Comparison of ENCODE assay signal across 9 cellular contexts in genomic region chr18:63936156-63936931, GRCh38. TPM values are rescaled to one million over a fixed set of nuclear protein-coding genes. Genes with fewer than 3 reads are reported as not detected.
DNase-seq lines count a peak whose midpoint lies in the region; ATAC-seq and TF ChIP-seq lines count a peak whose summit lies in the region.
"Had no signal": no experiment of that assay in that cellular context is flagged by ENCODE, and none has a peak within 500 bp of the region (broad histone marks: within the 10 kb centered on the region; RNA-seq: fewer than 3 reads in every experiment).

No MANE protein-coding gene starts in this region.

- H3K4me1 Mint-ChIP-seq in CD8-positive, alpha-beta T cell (ENCODE audit: low read depth): peaks cover 4% of the 10 kb centered on the region
- peaks cover 5% of the 10 kb centered on the region for H3K4me1 Mint-ChIP-seq in activated CD8-positive, alpha-beta T cell treated with anti-CD3 and anti-CD28 coated beads, Interleukin-2, amount 10 ng/mL, durations not matched to agents 7 days and 5 days (ENCODE audit: low read depth)

- H3K4me3 Mint-ChIP-seq in CD8-positive, alpha-beta T cell: peak overlapping the region; percentile 69
- H3K4me3 Mint-ChIP-seq in activated CD8-positive, alpha-beta T cell treated with anti-CD3 and anti-CD28 coated beads, Interleukin-2, amount 10 ng/mL, durations not matched to agents 7 days and 5 days: peak overlapping the region; percentile 56
- H3K4me3 Mint-ChIP-seq: dendritic cell treated with granulocyte-macrophage colony-stimulating factor and Interleukin-4, amounts not matched to agents 40 ng/mL and 50 ng/mL, for 4 days had no signal

- peak in 6 of 7 experiments; percentile 11 to 51 (median 24) for DNase-seq in CD8-positive, alpha-beta T cell
- DNase-seq in NCI-H748 (lab: John Stamatoyannopoulos, UW; ENCODE audit: unreplicated experiment) (peak; percentile 85), epithelial cell of esophagus (ENCODE audit: low read depth) (peak; percentile 84)
- DNase-seq in activated CD8-positive, alpha-beta T cell treated with anti-CD3 and anti-CD28 coated beads, Interleukin-2, amount 10 ng/mL, durations not matched to agents 7 days and 5 days: peak; percentile 72
- DNase-seq in stimulated activated CD8-positive, alpha-beta memory T cell treated with anti-CD3 and anti-CD28 coated beads, Interleukin-4, amount 100 ng/mL, for 48 hours: peak; percentile 76

- POLR2A ChIA-PET in CD8-positive, alpha-beta T cell (lab: Charles Lee): no interaction called here
- POLR2A ChIA-PET in activated CD8-positive, alpha-beta T cell treated with anti-CD3 and anti-CD28 coated beads, Interleukin-2, amount 10 ng/mL, durations not matched to agents 7 days and 5 days (lab: Charles Lee): no interaction called here

- H3K36me3 ChIP-seq in CD8-positive, alpha-beta T cell (ENCODE audit: insufficient read depth, low read length): no peaks in the 10 kb centered on the region
- no peaks in the 10 kb centered on the region for H3K36me3 ChIP-seq in mesodermal cell (ENCODE audit: control insufficient read depth, insufficient read depth, low read length)

- peaks cover 19% of the 10 kb centered on the region for H3K27me3 Mint-ChIP-seq in CD8-positive, alpha-beta T cell (ENCODE audit: low read depth)
- H3K27me3 Mint-ChIP-seq in activated CD8-positive, alpha-beta T cell treated with anti-CD3 and anti-CD28 coated beads, Interleukin-2, amount 10 ng/mL, durations not matched to agents 7 days and 5 days (ENCODE audit: low read depth): peaks cover 21% of the 10 kb centered on the region
- H3K27me3 Mint-ChIP-seq: dendritic cell treated with granulocyte-macrophage colony-stimulating factor and Interleukin-4, amounts not matched to agents 40 ng/mL and 50 ng/mL, for 4 days had no signal

- peak; percentile 25 for TF ChIP-seq CTCF in CD8-positive, alpha-beta T cell (IDR thresholded peaks at IDR 0.05)
- peak; percentile 76 for TF ChIP-seq CTCF in epithelial cell of esophagus (IDR thresholded peaks at IDR 0.05; ENCODE audit: insufficient read depth, low read depth, low read length, missing control alignments)

- intact Hi-C loops in CD8-positive, alpha-beta T cell (cut with DNase I, micrococcal nuclease): loop anchor here in 1 of 2 experiments (2.0 kb wide), 1 partner anchor 416 kb away; no protein-coding TSS in a partner anchor

- H3K27me3 ChIP-seq in CD8-positive, alpha-beta T cell (ENCODE audit: insufficient read depth, low read length): peaks cover 5% of the 10 kb centered on the region

- H3K4me3 ChIP-seq in CD8-positive, alpha-beta T cell (ENCODE audit: low read depth, low read length): peak overlapping the region; percentile 81
- H3K4me3 ChIP-seq in epithelial cell of esophagus (ENCODE audit: low read length) (peak overlapping the region; percentile 67), mesodermal cell (ENCODE audit: extremely low read depth, insufficient read depth, low read length, poor library complexity, severe bottlenecking) (peak overlapping the region; percentile 53)

- CTCF ChIA-PET in CD8-positive, alpha-beta T cell (lab: Charles Lee): interaction anchor here (0.7 to 6.4 kb wide), 9 partner anchors 12 to 424 kb away, joined by 3 to 37 read pairs (median 3); no protein-coding TSS in a partner anchor
- CTCF ChIA-PET in activated CD8-positive, alpha-beta T cell treated with anti-CD3 and anti-CD28 coated beads, Interleukin-2, amount 10 ng/mL, durations not matched to agents 7 days and 5 days (lab: Charles Lee): interaction anchor here (0.6 to 4.1 kb wide), 26 partner anchors 12 to 430 kb away, joined by 3 to 28 read pairs (median 4); partner anchors contain the start of gene HMSD

- peak; percentile 68 for ATAC-seq in CD8-positive, alpha-beta T cell
- peak; percentile 99 for ATAC-seq in GM19324 (IDR thresholded peaks at IDR 0.05; ENCODE audit: low FRiP score, unreplicated experiment)
- ATAC-seq in HG03378 (IDR thresholded peaks at IDR 0.05; ENCODE audit: unreplicated experiment): peak; percentile 98
- ATAC-seq in activated CD8-positive, alpha-beta T cell treated with anti-CD3 and anti-CD28 coated beads, Interleukin-2, amount 10 ng/mL, durations not matched to agents 7 days and 5 days: peak; percentile 95

- no peak overlapping the region for H3K27ac Mint-ChIP-seq in CD8-positive, alpha-beta T cell
- H3K27ac Mint-ChIP-seq in activated CD8-positive, alpha-beta T cell treated with anti-CD3 and anti-CD28 coated beads, Interleukin-2, amount 10 ng/mL, durations not matched to agents 7 days and 5 days: no peak overlapping the region
- H3K27ac Mint-ChIP-seq: dendritic cell treated with granulocyte-macrophage colony-stimulating factor and Interleukin-4, amounts not matched to agents 40 ng/mL and 50 ng/mL, for 4 days had no signal

- H3K9me3 Mint-ChIP-seq in CD8-positive, alpha-beta T cell: no peaks in the 10 kb centered on the region
- H3K9me3 Mint-ChIP-seq in activated CD8-positive, alpha-beta T cell treated with anti-CD3 and anti-CD28 coated beads, Interleukin-2, amount 10 ng/mL, durations not matched to agents 7 days and 5 days (ENCODE audit: insufficient read depth): no peaks in the 10 kb centered on the region
- H3K9me3 Mint-ChIP-seq: dendritic cell treated with granulocyte-macrophage colony-stimulating factor and Interleukin-4, amounts not matched to agents 40 ng/mL and 50 ng/mL, for 4 days had no signal

- no peaks in the 10 kb centered on the region for H3K36me3 Mint-ChIP-seq in CD8-positive, alpha-beta T cell
- no peaks in the 10 kb centered on the region for H3K36me3 Mint-ChIP-seq in activated CD8-positive, alpha-beta T cell treated with anti-CD3 and anti-CD28 coated beads, Interleukin-2, amount 10 ng/mL, durations not matched to agents 7 days and 5 days (ENCODE audit: low read depth)

- H3K4me1 ChIP-seq in CD8-positive, alpha-beta T cell (ENCODE audit: insufficient read depth, low read length): peaks cover 10% of the 10 kb centered on the region
- no peaks in the 10 kb centered on the region for H3K4me1 ChIP-seq in mesodermal cell (ENCODE audit: control insufficient read depth, insufficient read depth, low read length, poor library complexity, severe bottlenecking)

- 5 to 7% methylated on average over 28 to 29 of the region's 54 CpGs for WGBS in mesodermal cell (ENCODE audit: insufficient coverage in 2 of 2), 2 experiments

- H3K9me3 ChIP-seq in CD8-positive, alpha-beta T cell (ENCODE audit: low read length): no peaks in the 10 kb centered on the region
- no peaks in the 10 kb centered on the region for H3K9me3 ChIP-seq in mesodermal cell (ENCODE audit: control insufficient read depth, low read length)

- no peak overlapping the region for H3K27ac ChIP-seq in CD8-positive, alpha-beta T cell (ENCODE audit: low read depth, low read length)
- H3K27ac ChIP-seq in mesodermal cell (ENCODE audit: low read depth, low read length, severe bottlenecking): no peak overlapping the region

RNA-seq across cellular contexts. Expression of gene HMSD, which starts 12.8 kb away (rescaled TPM):
- total RNA-seq in CD8-positive, alpha-beta T cell: not detected
- total RNA-seq in activated CD8-positive, alpha-beta T cell treated with anti-CD3 and anti-CD28 coated beads, Interleukin-2, amount 10 ng/mL, durations not matched to agents 7 days and 5 days: under 1 TPM in 1 of 2 experiments, not detected in 1; 0.26 TPM
- 0.85 TPM for polyA plus RNA-seq in mesodermal cell (2013, experiment 1 of 2)
- polyA plus RNA-seq in mesodermal cell (2013, experiment 2 of 2): 3.4 TPM

RNA-seq across cellular contexts. Expression of gene SERPINB10, which starts 28.6 kb away (rescaled TPM):
- not detected for total RNA-seq in CD8-positive, alpha-beta T cell
- not detected for total RNA-seq in activated CD8-positive, alpha-beta T cell treated with anti-CD3 and anti-CD28 coated beads, Interleukin-2, amount 10 ng/mL, durations not matched to agents 7 days and 5 days
- not detected for polyA plus RNA-seq in mesodermal cell (2013, experiment 1 of 2)
- not detected for polyA plus RNA-seq in mesodermal cell (2013, experiment 2 of 2)

RNA-seq across cellular contexts. Expression of gene SERPINB8, which starts 33.5 kb away (rescaled TPM):
- total RNA-seq in CD8-positive, alpha-beta T cell: 10 to 100 TPM; 14.8 to 15.7 TPM
- 1 to 10 TPM; 2.7 to 3.4 TPM for total RNA-seq in activated CD8-positive, alpha-beta T cell treated with anti-CD3 and anti-CD28 coated beads, Interleukin-2, amount 10 ng/mL, durations not matched to agents 7 days and 5 days
- polyA plus RNA-seq in mesodermal cell (2013, experiment 1 of 2): 15.7 TPM
- 15.0 TPM for polyA plus RNA-seq in mesodermal cell (2013, experiment 2 of 2)

RNA-seq across cellular contexts. Expression of gene SERPINB2, which starts 48.8 kb away (rescaled TPM):
- total RNA-seq in CD8-positive, alpha-beta T cell: not detected
- total RNA-seq in activated CD8-positive, alpha-beta T cell treated with anti-CD3 and anti-CD28 coated beads, Interleukin-2, amount 10 ng/mL, durations not matched to agents 7 days and 5 days: not detected
- polyA plus RNA-seq in mesodermal cell (2013, experiment 1 of 2): 2.4 TPM
- 1.5 TPM for polyA plus RNA-seq in mesodermal cell (2013, experiment 2 of 2)

Comparison
In these comparisons a context has a peak if more than half of its experiments do, and no peak if none do; other contexts are left out.
1. DNase-seq: peak in every context shown above with its lines; median percentile 85 in NCI-H748; 84 in epithelial cell of esophagus; 76 in stimulated activated CD8-positive, alpha-beta memory T cell treated with anti-CD3 and anti-CD28 coated beads, Interleukin-4, amount 100 ng/mL, for 48 hours; 72 in activated CD8-positive, alpha-beta T cell treated with anti-CD3 and anti-CD28 coated beads, Interleukin-2, amount 10 ng/mL, durations not matched to agents 7 days and 5 days; 24 in CD8-positive, alpha-beta T cell.